18 cellular contexts compared by ENCODE assay signal in genomic region chr2:20930928-20931327, GRCh38.
DNase-seq lines count a peak whose midpoint lies in the region; ATAC-seq and TF ChIP-seq lines count a peak whose summit lies in the region.
"Had no signal": no experiment of that assay in that cellular context is flagged by ENCODE, and none has a peak within 500 bp of the region (broad histone marks: within the 10 kb centered on the region; RNA-seq: fewer than 3 reads in every experiment).

No MANE protein-coding gene starts in this region.

- H3K27ac ChIP-seq in lower lobe of right lung: no peak overlapping the region
- H3K27ac ChIP-seq: A549, uterus had no signal

- no peak overlapping the region for H3K4me3 Mint-ChIP-seq in activated CD8-positive, alpha-beta T cell treated with anti-CD3 and anti-CD28 coated beads for 36 hours
- H3K4me3 Mint-ChIP-seq: dendritic cell treated with granulocyte-macrophage colony-stimulating factor and Interleukin-4, amounts not matched to agents 40 ng/mL and 50 ng/mL, for 4 days had no signal

- POLR2A ChIA-PET in activated CD8-positive, alpha-beta T cell treated with anti-CD3 and anti-CD28 coated beads for 36 hours (lab: Charles Lee): no interaction called here

- no peak for TF ChIP-seq CTCF in cardiac fibroblast (IDR thresholded peaks at IDR 0.05; ENCODE audit: low read depth, low read length)
- TF ChIP-seq CTCF in lower lobe of right lung (IDR thresholded peaks at IDR 0.05): no peak
- TF ChIP-seq CTCF in GM13977 (IDR thresholded peaks at IDR 0.05; ENCODE audit: extremely low read depth, insufficient read depth, missing control alignments): no peak
- TF ChIP-seq CTCF in activated CD8-positive, alpha-beta T cell treated with anti-CD3 and anti-CD28 coated beads for 36 hours (IDR thresholded peaks at IDR 0.05): no peak

- ATAC-seq in lower lobe of right lung (peak; percentile 47 to 62), HG03097 (IDR thresholded peaks at IDR 0.05; ENCODE audit: low FRiP score, unreplicated experiment) (no peak)
- no peak for ATAC-seq in activated CD8-positive, alpha-beta T cell treated with anti-CD3 and anti-CD28 coated beads for 36 hours
- ATAC-seq: A549, GM12878 had no signal

- peaks cover 5% of the 10 kb centered on the region for H3K27me3 ChIP-seq in lower lobe of right lung (ENCODE audit: low read depth)
- H3K27me3 ChIP-seq: uterus had no signal

- peak; percentile 63 for DNase-seq in ACHN
- peak; percentile 55 for DNase-seq in HT1080 (ENCODE audit: low read depth)
- peak; percentile 3 to 66 for DNase-seq in cardiac fibroblast (ENCODE audit: low read depth in 2 of 2)
- DNase-seq in lower lobe of right lung: no peak
- DNase-seq in GM13977 (ENCODE audit: low spot score): no peak
- DNase-seq in activated T-cell treated with anti-CD3 and anti-CD28 coated beads, Interleukin-2, amount 50 U/mL, for 1 hour: no peak
- DNase-seq in activated CD8-positive, alpha-beta T cell treated with anti-CD3 and anti-CD28 coated beads for 36 hours: no peak
- DNase-seq: activated naive CD4-positive, alpha-beta T cell treated with anti-CD3 and anti-CD28 coated beads, Interleukin-2, amount 50 U/mL, for 16 hours; GOT3; NCI-H1694 treated with DMSO at 0.1 percent for 48 hours; occipital lobe; SHP77; stimulated activated CD4-positive, alpha-beta T cell treated with anti-CD3 and anti-CD28 coated beads, Interleukin-1b, Interleukin-23, amount 100 ng/mL, for 48 hours; uterus had no signal

- no peaks in the 10 kb centered on the region for H3K36me3 Mint-ChIP-seq in activated CD8-positive, alpha-beta T cell treated with anti-CD3 and anti-CD28 coated beads for 36 hours (ENCODE audit: low read depth)

- CTCF ChIA-PET in activated CD8-positive, alpha-beta T cell treated with anti-CD3 and anti-CD28 coated beads for 36 hours (lab: Charles Lee): no interaction called here

- H3K9me3 ChIP-seq in lower lobe of right lung: no peaks in the 10 kb centered on the region
- H3K9me3 ChIP-seq: uterus had no signal

- intact Hi-C loops in lower lobe of right lung (cut with DNase I): no loop called here
- intact Hi-C loops in activated CD8-positive, alpha-beta T cell treated with anti-CD3 and anti-CD28 coated beads for 36 hours (cut with micrococcal nuclease): no loop called here

- no peak overlapping the region for H3K27ac Mint-ChIP-seq in activated CD8-positive, alpha-beta T cell treated with anti-CD3 and anti-CD28 coated beads for 36 hours
- H3K27ac Mint-ChIP-seq: dendritic cell treated with granulocyte-macrophage colony-stimulating factor and Interleukin-4, amounts not matched to agents 40 ng/mL and 50 ng/mL, for 4 days had no signal

- peaks cover 12% of the 10 kb centered on the region for H3K9me3 Mint-ChIP-seq in activated CD8-positive, alpha-beta T cell treated with anti-CD3 and anti-CD28 coated beads for 36 hours

- peaks cover 14% of the 10 kb centered on the region for H3K27me3 Mint-ChIP-seq in activated CD8-positive, alpha-beta T cell treated with anti-CD3 and anti-CD28 coated beads for 36 hours
- H3K27me3 Mint-ChIP-seq: dendritic cell treated with granulocyte-macrophage colony-stimulating factor and Interleukin-4, amounts not matched to agents 40 ng/mL and 50 ng/mL, for 4 days had no signal

- no peak overlapping the region for H3K4me3 ChIP-seq in cardiac fibroblast (replicated peaks in 1 of 2; ENCODE audit: low read depth in 2 of 2, low read length in 2 of 2)
- H3K4me3 ChIP-seq in lower lobe of right lung: no peak overlapping the region
- H3K4me3 ChIP-seq: A549, GM12878, uterus had no signal

- no peaks in the 10 kb centered on the region for H3K4me1 Mint-ChIP-seq in activated CD8-positive, alpha-beta T cell treated with anti-CD3 and anti-CD28 coated beads for 36 hours (ENCODE audit: low read depth)

- H3K4me1 ChIP-seq in lower lobe of right lung: no peaks in the 10 kb centered on the region
- H3K4me1 ChIP-seq: A549, uterus had no signal

- no peaks in the 10 kb centered on the region for H3K36me3 ChIP-seq in lower lobe of right lung
- H3K36me3 ChIP-seq: uterus had no signal

- in situ Hi-C loops in ACHN (cut with HindIII; ENCODE audit: low pct_ligation_motif_present, low pct_unique_long_range_greater_than_20kb, low sequenced_read_pairs): loop anchor here (25.0 kb wide), 1 partner anchor 244 kb away; no protein-coding TSS in a partner anchor
- in situ Hi-C loops in GM13977 (cut with MboI; ENCODE audit: low pct_unique_long_range_greater_than_20kb, low sequenced_read_pairs, unreplicated experiment): no loop called here

Comparison
In these comparisons a context has a peak if more than half of its experiments do, and no peak if none do; other contexts are left out.
1. DNase-seq: peak in ACHN (single experiment), HT1080 (single experiment) and cardiac fibroblast (2 of 2); none in lower lobe of right lung (single experiment), GM13977 (single experiment), activated T-cell treated with anti-CD3 and anti-CD28 coated beads, Interleukin-2, amount 50 U/mL, for 1 hour (single experiment) and activated CD8-positive, alpha-beta T cell treated with anti-CD3 and anti-CD28 coated beads for 36 hours (single experiment).
2. ATAC-seq: peak in lower lobe of right lung (2 of 2); none in HG03097 (single experiment) and activated CD8-positive, alpha-beta T cell treated with anti-CD3 and anti-CD28 coated beads for 36 hours (single experiment).